In genomic region chr16:27286446-27286845, GRCh38 we compare ENCODE assay signal across 9 cellular contexts. TPM values are rescaled to one million over a fixed set of nuclear protein-coding genes. Genes with fewer than 3 reads are reported as not detected.
A peak's percentile ranks its signal among the peaks of the same experiment; 100 is the strongest.
DNase-seq lines count a peak whose midpoint lies in the region; ATAC-seq, FAIRE-seq and TF ChIP-seq lines count a peak whose summit lies in the region.
"Had no signal": no experiment of that assay in that cellular context is flagged by ENCODE, and none has a peak within 500 bp of the region (broad histone marks: within the 10 kb centered on the region; RNA-seq: fewer than 3 reads in every experiment).

No MANE protein-coding gene starts in this region.

- CTCF ChIA-PET in activated CD8-positive, alpha-beta memory T cell treated with anti-CD3 and anti-CD28 coated beads, Interleukin-2, amount 10 ng/mL, durations not matched to agents 7 days and 5 days (lab: Charles Lee) = interaction anchor here (1.3 to 1.7 kb wide), 3 partner anchors 17 to 32 kb away, joined by 4 read pairs; no protein-coding TSS in a partner anchor
- CTCF ChIA-PET in K562 (lab: Yijun Ruan, JAX; ENCODE audit: low intra/inter-chr PET ratio) = no interaction called here

- FAIRE-seq in K562 (lab: Jason Lieb, UNC) = no peak

- peaks cover 0 to 2% of the 10 kb centered on the region in 2 experiments; a peak in 1 of 5 replicates for H3K4me1 ChIP-seq in K562 (replicated peaks in 1 of 2; ENCODE audit: control insufficient read depth in 2 of 2, insufficient read depth in 2 of 2, low read length in 2 of 2)
- H3K4me1 ChIP-seq in uterus = no peaks in the 10 kb centered on the region

- H3K4me3 ChIP-seq in K562 = no peak overlapping the region
- no peak overlapping the region for H3K4me3 ChIP-seq in uterus

- H3K79me2 ChIP-seq in K562 (ENCODE audit: control insufficient read depth, insufficient read depth, low read length) = no peaks in the 10 kb centered on the region

- no peak overlapping the region for H3K4me2 ChIP-seq in K562 (ENCODE audit: insufficient read depth, low read length)

- H3K27ac Mint-ChIP-seq in activated CD8-positive, alpha-beta memory T cell treated with anti-CD3 and anti-CD28 coated beads, Interleukin-2, amount 10 ng/mL, durations not matched to agents 7 days and 5 days = no peak overlapping the region

- ATAC-seq in activated CD8-positive, alpha-beta memory T cell treated with anti-CD3 and anti-CD28 coated beads, Interleukin-2, amount 10 ng/mL, durations not matched to agents 7 days and 5 days = no peak
- no peak for ATAC-seq in K562

- BruUV-seq in K562 (replicated peaks; lab: Mats Ljungman, UMichigan) = no TSS peak

- H4K20me1 ChIP-seq in K562 (replicated peaks; ENCODE audit: control insufficient read depth, insufficient read depth, low read length) = no peaks in the 10 kb centered on the region

- intact Hi-C loops in K562 (cut with micrococcal nuclease) = loop anchor here (10.0 kb wide), 1 partner anchor 112 kb away; no protein-coding TSS in a partner anchor
- intact Hi-C loops in uterus (cut with DNase I; ENCODE audit: low total_unique reads) = no loop called here

- WGBS in K562 (ENCODE audit: insufficient coverage, low coverage, missing lambda C conversion rate) = 71% methylated on average over 4 of the region's 4 CpGs

- TF ChIP-seq CTCF in K562 (IDR thresholded peaks at IDR 0.05 in 2 of 3, conservative IDR thresholded peaks at IDR 0.05 in 1 of 3; ENCODE audit: insufficient read depth in 2 of 3, low read depth in 1 of 3, low read length in 3 of 3) (no peak), uterus (IDR thresholded peaks at IDR 0.05) (no peak)

- in situ Hi-C loops in K562 (cut with MboI) = no loop called here

- POLR2A ChIA-PET in K562 (lab: Yijun Ruan, JAX) = no interaction called here

- H3K36me3 Mint-ChIP-seq in activated CD8-positive, alpha-beta memory T cell treated with anti-CD3 and anti-CD28 coated beads, Interleukin-2, amount 10 ng/mL, durations not matched to agents 7 days and 5 days = peaks cover 14% of the 10 kb centered on the region

- TF ChIP-seq POLR2A in K562 (conservative IDR thresholded peaks at IDR 0.05) (no peak), uterus (IDR thresholded peaks at IDR 0.05) (no peak)

- DNase-seq in activated CD8-positive, alpha-beta memory T cell treated with anti-CD3 and anti-CD28 coated beads, Interleukin-2, amount 50 U/mL, for 48 hours = peak; percentile 26
- DNase-seq in activated CD8-positive, alpha-beta memory T cell treated with anti-CD3 and anti-CD28 coated beads, Interleukin-2, amount 10 ng/mL, durations not matched to agents 7 days and 5 days = no peak
- DNase-seq in K562 (ENCODE audit: extremely low read depth in 1 of 4, low spot score in 3 of 4) = no peak
- peak; percentile 96 for DNase-seq in kidney glomerular epithelial cell (lab: John Stamatoyannopoulos, UW)
- DNase-seq in uterus = peak in 1 of 2 donors; percentile 31
- no peak for DNase-seq in NAMALWA (ENCODE audit: low spot score)
- DNase-seq in foreskin melanocyte = no peak
- DNase-seq in activated CD4-positive, alpha-beta T cell treated with anti-CD3 and anti-CD28 coated beads for 1 hour = no peak

- no peaks in the 10 kb centered on the region for H3K9me3 Mint-ChIP-seq in activated CD8-positive, alpha-beta memory T cell treated with anti-CD3 and anti-CD28 coated beads, Interleukin-2, amount 10 ng/mL, durations not matched to agents 7 days and 5 days (ENCODE audit: low read depth)

- H3K27ac ChIP-seq in K562 (ENCODE audit: extremely low read depth, low read depth, low read length) = no peak overlapping the region
- peak overlapping the region; percentile 8 to 37 for H3K27ac ChIP-seq in uterus

- H3K4me1 Mint-ChIP-seq in activated CD8-positive, alpha-beta memory T cell treated with anti-CD3 and anti-CD28 coated beads, Interleukin-2, amount 10 ng/mL, durations not matched to agents 7 days and 5 days = peaks cover 54% of the 10 kb centered on the region
- H3K4me1 Mint-ChIP-seq: neural crest cell had no signal

- no peaks in the 10 kb centered on the region for H3K9me1 ChIP-seq in K562 (ENCODE audit: control insufficient read depth, insufficient read depth, low read length)

- peaks cover 4 to 10% of the 10 kb centered on the region in 2 experiments; a peak in 4 of 5 replicates for H3K27me3 ChIP-seq in K562 (ENCODE audit: control insufficient read depth in 2 of 2, insufficient read depth in 2 of 2, low read length in 2 of 2)
- H3K27me3 ChIP-seq in uterus = no peaks in the 10 kb centered on the region

- no peak overlapping the region for H3K9ac ChIP-seq in K562 (ENCODE audit: insufficient read depth in 1 of 2, low read depth in 2 of 2, low read length in 2 of 2)

- peak overlapping the region; percentile 16; the same call in 1 of the 2 replicates for H2AFZ ChIP-seq in K562 (ENCODE audit: low read depth, low read length)

- H3K9me3 ChIP-seq in K562 (replicated peaks; ENCODE audit: control insufficient read depth, insufficient read depth, low read depth, low read length) (no peaks in the 10 kb centered on the region), uterus (no peaks in the 10 kb centered on the region)

- TF ChIP-seq EP300 in K562 (IDR thresholded peaks at IDR 0.05; ENCODE audit: low read length) = no peak

- H3K36me3 ChIP-seq in K562 (ENCODE audit: control insufficient read depth, insufficient read depth, low read length) (no peaks in the 10 kb centered on the region), uterus (no peaks in the 10 kb centered on the region)

- H3K27me3 Mint-ChIP-seq in activated CD8-positive, alpha-beta memory T cell treated with anti-CD3 and anti-CD28 coated beads, Interleukin-2, amount 10 ng/mL, durations not matched to agents 7 days and 5 days = no peaks in the 10 kb centered on the region

- no peak for TF ChIP-seq RAD21 in K562 (CRISPR knock-in tag; conservative IDR thresholded peaks at IDR 0.05 in 1 of 2, IDR thresholded peaks at IDR 0.05 in 1 of 2)

- no peak overlapping the region for H3K4me3 Mint-ChIP-seq in activated CD8-positive, alpha-beta memory T cell treated with anti-CD3 and anti-CD28 coated beads, Interleukin-2, amount 10 ng/mL, durations not matched to agents 7 days and 5 days
- H3K4me3 Mint-ChIP-seq: neural crest cell had no signal

TF ChIP-seq in K562, 482 proteins besides CTCF, POLR2A, EP300 and RAD21:
- TF ChIP-seq ZNF232 (CRISPR knock-in tag; IDR thresholded peaks at IDR 0.05) (no peak), SPI1 (IDR thresholded peaks at IDR 0.05; ENCODE audit: borderline replicate concordance, low read depth, low read length) (0 out of 2 replicates have a peak, but pooled peaks have one; percentile 4)

RNA-seq across cellular contexts. Expression of gene NSMCE1, which starts 17.9 kb away (rescaled TPM):
- total RNA-seq in activated CD8-positive, alpha-beta memory T cell treated with anti-CD3 and anti-CD28 coated beads, Interleukin-2, amount 10 ng/mL, durations not matched to agents 7 days and 5 days = 10 to 100 TPM; 75.9 to 94.0 TPM
- 22.3 and 37.0 TPM in 2 replicates for total RNA-seq in K562 (2011; cell fraction: chromatin; rRNA removed; ENCODE audit: low replicate concordance)
- total RNA-seq in K562 (2011; cell fraction: nucleolus; rRNA removed) = 23.3 and 23.8 TPM in 2 replicates
- total RNA-seq in K562 (2011; cell fraction: nucleoplasm; rRNA removed) = 19.3 and 24.7 TPM in 2 replicates
- total RNA-seq in K562 (2014; rRNA removed) = 61.5 and 69.8 TPM in 2 replicates
- 50.6 and 57.1 TPM in 2 replicates for total RNA-seq in K562 (2014; rRNA removed; fragmentation: Illumina TruSeq; extraction: Trizol)
- 50.6 and 56.0 TPM in 2 replicates for total RNA-seq in K562 (2015; rRNA removed; fragmentation: Illumina TruSeq; extraction: Trizol)
- total RNA-seq in K562 (2021) = 59.5 and 68.2 TPM in 2 replicates
- polyA plus RNA-seq in K562 (2011; rRNA removed) = 48.6 and 52.1 TPM in 2 replicates
- 38.3 and 39.1 TPM in 2 replicates for polyA plus RNA-seq in K562 (2011; cell fraction: cytosol; rRNA removed)
- polyA plus RNA-seq in K562 (2011; cell fraction: nucleus; rRNA removed) = 18.3 and 19.4 TPM in 2 replicates
- 99.9 and 101 TPM in 2 replicates for polyA plus RNA-seq in K562 (2012)
- polyA plus RNA-seq in K562 (2014; fragmentation: Illumina TruSeq; extraction: Trizol) = 77.9 and 79.2 TPM in 2 replicates
- polyA plus RNA-seq in K562 (2014; fragmentation: Nextera tagmentation; extraction: Ambion mirVana) = 100 to 1,000 TPM; 154 to 163 TPM
- 61.6 and 63.5 TPM in 2 replicates for polyA plus RNA-seq in K562 (2014; rRNA removed)
- polyA minus RNA-seq in K562 (2011; rRNA and poly(A)+ RNA removed) = 39.9 and 49.7 TPM in 2 replicates
- 17.9 and 18.6 TPM in 2 replicates for polyA minus RNA-seq in K562 (2011; cell fraction: cytosol; rRNA and poly(A)+ RNA removed)
- polyA minus RNA-seq in K562 (2011; cell fraction: nucleus; rRNA and poly(A)+ RNA removed) = 7.3 and 15.7 TPM in 2 replicates
- 10 to 100 TPM in 3 of 4 donors, 1 to 10 TPM in 1; 3.2 to 43.6 (median 35.6) TPM for total RNA-seq in uterus

RNA-seq across cellular contexts. Expression of gene IL4R, which starts 27.3 kb away (rescaled TPM):
- 100 to 1,000 TPM; 155 to 190 TPM for total RNA-seq in activated CD8-positive, alpha-beta memory T cell treated with anti-CD3 and anti-CD28 coated beads, Interleukin-2, amount 10 ng/mL, durations not matched to agents 7 days and 5 days
- total RNA-seq in K562 (2011; cell fraction: chromatin; rRNA removed; ENCODE audit: low replicate concordance) = 7.2 and 21.7 TPM in 2 replicates
- 11.1 and 17.7 TPM in 2 replicates for total RNA-seq in K562 (2011; cell fraction: nucleolus; rRNA removed)
- 10.4 and 11.7 TPM in 2 replicates for total RNA-seq in K562 (2011; cell fraction: nucleoplasm; rRNA removed)
- 3.3 and 3.5 TPM in 2 replicates for total RNA-seq in K562 (2014; rRNA removed)
- 1.9 and 2.4 TPM in 2 replicates for total RNA-seq in K562 (2014; rRNA removed; fragmentation: Illumina TruSeq; extraction: Trizol)
- 3.3 and 3.8 TPM in 2 replicates for total RNA-seq in K562 (2015; rRNA removed; fragmentation: Illumina TruSeq; extraction: Trizol)
- 5.2 and 5.5 TPM in 2 replicates for total RNA-seq in K562 (2021)
- 5.8 and 6.2 TPM in 2 replicates for polyA plus RNA-seq in K562 (2011; rRNA removed)
- 6.4 and 8.7 TPM in 2 replicates for polyA plus RNA-seq in K562 (2011; cell fraction: cytosol; rRNA removed)
- 5.5 and 7.6 TPM in 2 replicates for polyA plus RNA-seq in K562 (2011; cell fraction: nucleus; rRNA removed)
- 4.9 and 5.9 TPM in 2 replicates for polyA plus RNA-seq in K562 (2012)
- polyA plus RNA-seq in K562 (2014; fragmentation: Illumina TruSeq; extraction: Trizol) = 3.9 and 4.1 TPM in 2 replicates
- polyA plus RNA-seq in K562 (2014; fragmentation: Nextera tagmentation; extraction: Ambion mirVana) = under 1 TPM; 0.17 to 0.38 TPM
- 3.0 and 3.3 TPM in 2 replicates for polyA plus RNA-seq in K562 (2014; rRNA removed)
- 5.1 and 6.8 TPM in 2 replicates for polyA minus RNA-seq in K562 (2011; rRNA and poly(A)+ RNA removed)
- polyA minus RNA-seq in K562 (2011; cell fraction: cytosol; rRNA and poly(A)+ RNA removed) = 3.2 and 7.3 TPM in 2 replicates
- polyA minus RNA-seq in K562 (2011; cell fraction: nucleus; rRNA and poly(A)+ RNA removed) = 6.9 and 9.8 TPM in 2 replicates
- total RNA-seq in uterus = 100 to 1,000 TPM in 1 of 4 donors, 10 to 100 TPM in 2, 1 to 10 TPM in 1; 9.4 to 137 (median 45.4) TPM

Comparison
In these comparisons a context has a peak if more than half of its experiments do, and no peak if none do; other contexts are left out.
1. DNase-seq: peak in activated CD8-positive, alpha-beta memory T cell treated with anti-CD3 and anti-CD28 coated beads, Interleukin-2, amount 50 U/mL, for 48 hours (single experiment) and kidney glomerular epithelial cell (single experiment); none in activated CD8-positive, alpha-beta memory T cell treated with anti-CD3 and anti-CD28 coated beads, Interleukin-2, amount 10 ng/mL, durations not matched to agents 7 days and 5 days (single experiment), K562 (0 of 4), NAMALWA (single experiment), foreskin melanocyte (single experiment) and activated CD4-positive, alpha-beta T cell treated with anti-CD3 and anti-CD28 coated beads for 1 hour (single experiment).